Comparison of ENCODE assay signal across 8 cellular contexts in genomic region chr2:74399785-74400184, GRCh38. TPM values are rescaled to one million over a fixed set of nuclear protein-coding genes. Genes with fewer than 3 reads are reported as not detected.
DNase-seq lines count a peak whose midpoint lies in the region; ATAC-seq and TF ChIP-seq lines count a peak whose summit lies in the region.

No MANE protein-coding gene starts in this region.

- peak in 37 of 56 donors; percentile 15 to 56 (median 29) for TF ChIP-seq CTCF in dorsolateral prefrontal cortex (IDR thresholded peaks at IDR 0.05 in 54 of 56, conservative IDR thresholded peaks at IDR 0.05 in 2 of 56; ENCODE audit: low read depth in 1 of 56, partially characterized antibody in 56 of 56)
- peak; percentile 65 for TF ChIP-seq CTCF in retinal pigment epithelial cell (conservative IDR thresholded peaks at IDR 0.05; ENCODE audit: low read depth, low read length)

- ATAC-seq in GM18499 (IDR thresholded peaks at IDR 0.05; ENCODE audit: insufficient read depth, unreplicated experiment) = peak; percentile 65
- no peak for ATAC-seq in HG02763 (IDR thresholded peaks at IDR 0.05; ENCODE audit: unreplicated experiment)

- H3K4me3 ChIP-seq in dorsolateral prefrontal cortex (no peak overlapping the region), retinal pigment epithelial cell (ENCODE audit: low read length) (no peak overlapping the region)

- no peaks in the 10 kb centered on the region for H3K27me3 ChIP-seq in dorsolateral prefrontal cortex

- no peak overlapping the region for H3K27ac ChIP-seq in dorsolateral prefrontal cortex

- DNase-seq in AG08396 (ENCODE audit: low spot score) (peak; percentile 45), NOMO-1 treated with dmso at 0.1 percent for 144 hours (lab: John Stamatoyannopoulos, UW; ENCODE audit: unreplicated experiment) (peak; percentile 11), dorsolateral prefrontal cortex (no peak), retinal pigment epithelial cell (ENCODE audit: low read depth) (no peak), NCI-H524 treated with DMSO at 0.1 percent for 48 hours (lab: John Stamatoyannopoulos, UW) (no peak)
- no peak for DNase-seq in stimulated activated CD4-positive, alpha-beta T cell treated with anti-CD3 and anti-CD28 coated beads, Interleukin-1b, Interleukin-23, amount 100 ng/mL, for 48 hours

- intact Hi-C loops in dorsolateral prefrontal cortex (cut with DNase I) = no loop called here

RNA-seq across cellular contexts. Expression of gene DCTN1, which starts 19.7 kb away (rescaled TPM):
- total RNA-seq in dorsolateral prefrontal cortex = 100 to 1,000 TPM; 269 to 525 (median 395) TPM

RNA-seq across cellular contexts. Expression of gene C2orf81, which starts 21.6 kb away (rescaled TPM):
- 1 to 10 TPM; 2.6 to 9.8 (median 5.6) TPM for total RNA-seq in dorsolateral prefrontal cortex

RNA-seq across cellular contexts. Expression of gene WDR54, which starts 21.7 kb away (rescaled TPM):
- total RNA-seq in dorsolateral prefrontal cortex = 10 to 100 TPM in 119 of 120 experiments, 1 to 10 TPM in 1; 9.3 to 42.7 (median 26.3) TPM

RNA-seq across cellular contexts. Expression of gene RTKN, which starts 42.0 kb away (rescaled TPM):
- 100 to 1,000 TPM in 39 of 120 experiments, 10 to 100 TPM in 81; 17.0 to 289 (median 84.0) TPM for total RNA-seq in dorsolateral prefrontal cortex

RNA-seq across cellular contexts. Expression of gene INO80B, which starts 55.1 kb away (rescaled TPM):
- total RNA-seq in dorsolateral prefrontal cortex = 10 to 100 TPM; 28.3 to 66.9 (median 46.9) TPM

Comparison
In these comparisons a context has a peak if more than half of its experiments do, and no peak if none do; other contexts are left out.
1. DNase-seq: peak in AG08396 (single experiment) and NOMO-1 treated with dmso at 0.1 percent for 144 hours (single experiment); none in dorsolateral prefrontal cortex (0 of 10), retinal pigment epithelial cell (single experiment), NCI-H524 treated with DMSO at 0.1 percent for 48 hours (single experiment) and stimulated activated CD4-positive, alpha-beta T cell treated with anti-CD3 and anti-CD28 coated beads, Interleukin-1b, Interleukin-23, amount 100 ng/mL, for 48 hours (single experiment).